8 cellular contexts compared by ENCODE assay signal in the genomic region with DNA sequence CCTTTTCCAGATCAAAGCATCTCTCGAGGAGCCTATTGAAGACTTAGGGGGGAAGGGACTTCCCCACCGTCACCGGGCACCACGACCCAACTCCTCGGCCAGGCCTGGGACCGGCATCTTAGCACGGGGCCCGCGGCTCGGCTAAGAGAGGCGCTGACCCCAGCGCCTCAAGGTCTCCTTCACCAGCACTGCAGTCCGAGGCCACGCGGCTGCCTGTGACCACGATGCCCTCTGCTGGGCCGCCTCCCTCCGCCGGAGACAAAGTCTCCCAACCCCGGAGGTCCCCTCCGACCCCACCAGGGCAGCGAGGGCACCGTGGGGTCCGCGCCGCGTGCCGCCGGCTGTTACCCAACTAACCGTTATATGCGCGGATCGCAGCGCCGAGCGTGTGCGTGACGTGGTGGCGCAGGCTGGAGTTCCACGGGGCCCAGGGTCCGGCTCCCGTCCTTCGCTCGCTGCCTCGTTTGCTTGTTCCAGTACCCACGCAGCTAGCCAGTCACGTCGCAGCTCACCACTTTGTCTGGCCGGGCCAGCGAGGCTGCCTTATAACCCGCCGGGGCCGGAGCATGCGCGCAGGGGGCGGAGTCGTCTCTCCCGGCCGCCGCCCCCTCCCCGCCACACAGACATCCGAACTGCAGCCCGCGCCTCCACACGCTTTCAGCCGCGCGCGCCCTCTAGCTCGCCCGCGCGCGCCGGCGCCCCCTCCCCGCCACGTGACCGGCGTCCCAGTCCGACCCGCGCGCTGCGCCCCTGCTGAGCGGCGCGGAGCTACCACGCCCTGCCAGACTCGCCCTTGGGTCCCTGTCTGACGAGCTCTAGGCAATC. TPM values are rescaled to one million over a fixed set of nuclear protein-coding genes. Genes with fewer than 3 reads are reported as not detected.
DNase-seq lines count a peak whose midpoint lies in the region; ATAC-seq lines count a peak whose summit lies in the region.

A gene with protein sequence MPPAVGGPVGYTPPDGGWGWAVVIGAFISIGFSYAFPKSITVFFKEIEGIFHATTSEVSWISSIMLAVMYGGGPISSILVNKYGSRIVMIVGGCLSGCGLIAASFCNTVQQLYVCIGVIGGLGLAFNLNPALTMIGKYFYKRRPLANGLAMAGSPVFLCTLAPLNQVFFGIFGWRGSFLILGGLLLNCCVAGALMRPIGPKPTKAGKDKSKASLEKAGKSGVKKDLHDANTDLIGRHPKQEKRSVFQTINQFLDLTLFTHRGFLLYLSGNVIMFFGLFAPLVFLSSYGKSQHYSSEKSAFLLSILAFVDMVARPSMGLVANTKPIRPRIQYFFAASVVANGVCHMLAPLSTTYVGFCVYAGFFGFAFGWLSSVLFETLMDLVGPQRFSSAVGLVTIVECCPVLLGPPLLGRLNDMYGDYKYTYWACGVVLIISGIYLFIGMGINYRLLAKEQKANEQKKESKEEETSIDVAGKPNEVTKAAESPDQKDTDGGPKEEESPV (minus strand): TSS at position 519 of the 825 bp plus-strand sequence. CDS start 26,888 bp downstream, outside the sequence.

- H3K4me1 Mint-ChIP-seq in naive thymus-derived CD8-positive, alpha-beta T cell: peaks cover 25 to 59% (median 54%) of the 10 kb centered on the region in 4 donors
- H3K4me1 Mint-ChIP-seq in stimulated activated naive B cell treated with anti-CD40 and anti-IgM and Interleukin-4, amounts not matched to agents 10 μg/mL and 1 μg/mL and 100 μg/mL, for 72 hours: peaks cover 25 to 30% of the 10 kb centered on the region in 2 donors

- H3K9me3 Mint-ChIP-seq in naive thymus-derived CD8-positive, alpha-beta T cell: no peaks in the 10 kb centered on the region
- no peaks in the 10 kb centered on the region for H3K9me3 Mint-ChIP-seq in stimulated activated naive B cell treated with anti-CD40 and anti-IgM and Interleukin-4, amounts not matched to agents 10 μg/mL and 1 μg/mL and 100 μg/mL, for 72 hours

- H3K4me3 Mint-ChIP-seq in naive thymus-derived CD8-positive, alpha-beta T cell: peak within 1 kb of the TSS; percentile 95 to 99 (median 97)
- peak within 1 kb of the TSS; percentile 91 to 100 for H3K4me3 Mint-ChIP-seq in stimulated activated naive B cell treated with anti-CD40 and anti-IgM and Interleukin-4, amounts not matched to agents 10 μg/mL and 1 μg/mL and 100 μg/mL, for 72 hours

- H3K27ac Mint-ChIP-seq in naive thymus-derived CD8-positive, alpha-beta T cell: peak within 1 kb of the TSS; percentile 80 to 99 (median 96)
- peak within 1 kb of the TSS; percentile 99 for H3K27ac Mint-ChIP-seq in stimulated activated naive B cell treated with anti-CD40 and anti-IgM and Interleukin-4, amounts not matched to agents 10 μg/mL and 1 μg/mL and 100 μg/mL, for 72 hours

- DNase-seq in EL: peak; percentile 95
- DNase-seq in GOT3 (lab: John Stamatoyannopoulos, UW): peak; percentile 49
- DNase-seq in LHCN-M2 (ENCODE audit: low read depth): peak; percentile 93
- peak; percentile 92 for DNase-seq in RKO (ENCODE audit: low spot score)
- DNase-seq in activated T-helper 1 cell treated with Interleukin-2 at 50 U/mL for 16 hours (ENCODE audit: low read depth): peak; percentile 85
- peak; percentile 94 for DNase-seq in fibroblast of gingiva (ENCODE audit: low read depth)
- DNase-seq in naive thymus-derived CD8-positive, alpha-beta T cell: peak; percentile 76 to 91 (median 84)
- DNase-seq in stimulated activated naive B cell treated with anti-CD40 and anti-IgM and Interleukin-4, amounts not matched to agents 10 μg/mL and 1 μg/mL and 100 μg/mL, for 72 hours: peak; percentile 89

- POLR2A ChIA-PET in naive thymus-derived CD8-positive, alpha-beta T cell (lab: Charles Lee): interaction anchor here (1.0 to 2.4 kb wide), 4 partner anchors 9 to 337 kb away, joined by 3 to 24 read pairs (median 6); a partner anchor contains a TSS

- ATAC-seq in naive thymus-derived CD8-positive, alpha-beta T cell: peak; percentile 79 to 80
- ATAC-seq in stimulated activated naive B cell treated with anti-CD40 and anti-IgM and Interleukin-4, amounts not matched to agents 10 μg/mL and 1 μg/mL and 100 μg/mL, for 72 hours (replicated peaks): peak; percentile 82 to 83

- H3K27me3 Mint-ChIP-seq in naive thymus-derived CD8-positive, alpha-beta T cell: no peaks in the 10 kb centered on the region
- H3K27me3 Mint-ChIP-seq in stimulated activated naive B cell treated with anti-CD40 and anti-IgM and Interleukin-4, amounts not matched to agents 10 μg/mL and 1 μg/mL and 100 μg/mL, for 72 hours: no peaks in the 10 kb centered on the region

- peaks cover 0 to 5% (median under 1%) of the 10 kb centered on the region in 3 donors for H3K36me3 Mint-ChIP-seq in naive thymus-derived CD8-positive, alpha-beta T cell
- peaks cover 16 to 33% of the 10 kb centered on the region in 2 donors for H3K36me3 Mint-ChIP-seq in stimulated activated naive B cell treated with anti-CD40 and anti-IgM and Interleukin-4, amounts not matched to agents 10 μg/mL and 1 μg/mL and 100 μg/mL, for 72 hours

RNA-seq across cellular contexts. Expression of the gene that starts here (rescaled TPM):
- total RNA-seq in LHCN-M2 (2014; rRNA removed): 79.1 TPM in 2 replicates
- polyA plus RNA-seq in LHCN-M2 (2012): 25.7 TPM
- total RNA-seq in naive thymus-derived CD8-positive, alpha-beta T cell: 10 to 100 TPM; 11.8 to 12.5 TPM
- 10 to 100 TPM in 2 of 3 donors, 1 to 10 TPM in 1; 8.2 to 16.0 (median 10.7) TPM for polyA plus RNA-seq in naive thymus-derived CD8-positive, alpha-beta T cell

Comparison
In these comparisons a context has a peak if more than half of its experiments do, and no peak if none do; other contexts are left out.
1. Peak in every context shown above with its lines: DNase-seq and ATAC-seq.